In the genomic region with DNA sequence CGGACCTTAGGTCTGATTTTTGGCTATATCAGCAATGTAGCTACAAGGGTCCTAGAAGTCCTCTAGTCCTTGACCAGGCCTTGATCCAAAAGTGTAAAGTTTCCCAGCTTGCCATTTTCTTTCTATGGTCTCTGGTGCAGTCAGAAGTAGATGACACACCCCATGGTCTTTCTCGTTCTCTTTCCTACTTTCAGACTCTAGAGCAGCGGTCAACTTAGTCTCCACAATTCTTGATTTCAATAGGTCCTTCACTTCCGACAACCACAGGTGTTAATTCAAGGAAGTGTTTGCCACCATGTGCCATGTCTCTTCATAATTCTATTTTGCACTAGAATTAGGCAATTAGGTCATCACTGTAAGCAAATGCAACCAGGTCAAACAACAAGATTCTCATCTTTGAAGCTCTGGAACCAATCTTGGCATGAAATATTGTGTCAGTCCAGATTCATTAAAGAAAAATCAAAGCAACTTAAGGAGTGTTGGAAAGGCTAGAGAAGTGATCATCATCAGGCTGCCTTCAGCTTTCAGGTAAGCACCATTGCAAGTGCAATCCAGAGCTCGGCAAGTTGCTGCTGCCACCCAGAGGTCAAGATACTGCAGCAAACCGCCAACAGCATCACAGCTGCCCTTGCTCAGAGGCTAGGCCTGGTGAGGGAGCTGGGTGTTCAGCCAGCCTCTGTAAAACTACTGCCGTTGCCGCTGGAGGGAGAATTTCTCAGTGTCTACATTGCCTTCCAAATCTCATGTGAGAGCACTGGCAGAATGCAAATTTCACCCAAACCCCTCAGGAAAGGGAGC, we compare ENCODE assay signal across 8 cellular contexts. TPM values are rescaled to one million over a fixed set of nuclear protein-coding genes. Genes with fewer than 3 reads are reported as not detected.
DNase-seq lines count a peak whose midpoint lies in the region; ATAC-seq and TF ChIP-seq lines count a peak whose summit lies in the region.

No MANE protein-coding gene starts in this region.

- H3K27ac ChIP-seq in A673 (ENCODE audit: low read depth, low read length, poor library complexity, severe bottlenecking): no peak overlapping the region
- H3K27ac ChIP-seq in CD4-positive, alpha-beta T cell (ENCODE audit: low read depth, low read length): no peak overlapping the region

- BruUV-seq in A673 (replicated peaks; lab: Mats Ljungman, UMichigan): no TSS peak

- no peak overlapping the region for H3K4me3 ChIP-seq in A673 (ENCODE audit: low read depth, low read length, poor library complexity, severe bottlenecking)

- no peaks in the 10 kb centered on the region for H3K4me1 ChIP-seq in A673 (ENCODE audit: insufficient read depth, low read length, poor library complexity, severe bottlenecking)

- intact Hi-C loops in A673 (cut with micrococcal nuclease; ENCODE audit: unreplicated experiment): loop anchor here (1.0 kb wide), 1 partner anchor 90 kb away; no protein-coding TSS in a partner anchor
- intact Hi-C loops in Right ventricle myocardium inferior (cut with DNase I): loop anchor here (1.0 to 10.0 kb wide), 2 partner anchors 90 to 158 kb away; no protein-coding TSS in a partner anchor
- intact Hi-C loops in CD4-positive, alpha-beta T cell (cut with DNase I, micrococcal nuclease): no loop called here

- H3K4me3 Mint-ChIP-seq in CD4-positive, alpha-beta T cell: no peak overlapping the region

- peak; percentile 74 for ATAC-seq in Right ventricle myocardium inferior
- no peak for ATAC-seq in CD4-positive, alpha-beta T cell (ENCODE audit: poor library complexity)

- no peak overlapping the region for H3K27ac Mint-ChIP-seq in CD4-positive, alpha-beta T cell

- POLR2A ChIA-PET in A673 (lab: Charles Lee; ENCODE audit: low non-redundant PET) (no interaction called here), GM10248 (lab: Yijun Ruan, JAX) (no interaction called here)
- POLR2A ChIA-PET in CD4-positive, alpha-beta T cell (lab: Charles Lee): no interaction called here

- H3K9me3 Mint-ChIP-seq in CD4-positive, alpha-beta T cell: no peaks in the 10 kb centered on the region

- H3K36me3 ChIP-seq in A673 (ENCODE audit: insufficient read depth, low read length, poor library complexity, severe bottlenecking): no peaks in the 10 kb centered on the region

- CTCF ChIA-PET in A673 (lab: Charles Lee) (interaction anchor here (0.6 to 2.0 kb wide), 3 partner anchors 91 to 304 kb away, joined by 4 to 10 read pairs (median 8); no protein-coding TSS in a partner anchor), GM10248 (lab: Yijun Ruan, JAX) (interaction anchor here (1.0 to 1.5 kb wide), 6 partner anchors 9 to 91 kb away, joined by 3 to 6 read pairs (median 3); no protein-coding TSS in a partner anchor)
- CTCF ChIA-PET in CD4-positive, alpha-beta T cell (lab: Charles Lee): interaction anchor here (1.1 kb wide), 1 partner anchor 10 kb away, joined by 3 read pairs; no protein-coding TSS in a partner anchor

- no peaks in the 10 kb centered on the region for H3K9me3 ChIP-seq in A673 (ENCODE audit: low read depth, low read length, poor library complexity, severe bottlenecking)
- no peaks in the 10 kb centered on the region for H3K9me3 ChIP-seq in CD4-positive, alpha-beta T cell (ENCODE audit: control insufficient read depth, low read length)

- H3K27me3 ChIP-seq in A673 (replicated peaks; ENCODE audit: insufficient read depth, low read depth, low read length, poor library complexity): peaks cover 10% of the 10 kb centered on the region
- peaks cover 14% of the 10 kb centered on the region for H3K27me3 ChIP-seq in CD4-positive, alpha-beta T cell (ENCODE audit: control insufficient read depth, insufficient read depth, low read length)

- peaks cover 44% of the 10 kb centered on the region for H3K27me3 Mint-ChIP-seq in CD4-positive, alpha-beta T cell

- TF ChIP-seq CTCF in A673 (conservative IDR thresholded peaks at IDR 0.05; ENCODE audit: low read depth, low read length): peak; percentile 70
- TF ChIP-seq CTCF in GM10248 (IDR thresholded peaks at IDR 0.05; ENCODE audit: control extremely low read depth, extremely low read depth, low read depth, missing control alignments): peak; percentile 58
- no peak for TF ChIP-seq CTCF in CD4-positive, alpha-beta T cell (IDR thresholded peaks at IDR 0.05)

- H3K36me3 Mint-ChIP-seq in CD4-positive, alpha-beta T cell (ENCODE audit: low read depth): no peaks in the 10 kb centered on the region

- H3K4me1 Mint-ChIP-seq in CD4-positive, alpha-beta T cell (ENCODE audit: low read depth): peaks cover 4% of the 10 kb centered on the region

- peak; percentile 66 for DNase-seq in A673 (ENCODE audit: low spot score)
- DNase-seq in GM10248 (ENCODE audit: extremely low spot score): peak; percentile 25
- DNase-seq in HCEC 1CT: peak; percentile 11
- DNase-seq in NCI-H1105 (lab: John Stamatoyannopoulos, UW): peak; percentile 40
- peak; percentile 34 for DNase-seq in activated CD8-positive, alpha-beta memory T cell treated with anti-CD3 and anti-CD28 coated beads, Interleukin-2, amount 50 U/mL, for 4 hours
- DNase-seq in Right ventricle myocardium inferior (ENCODE audit: missing footprints): peak; percentile 82
- peak; percentile 64 for DNase-seq in renal cortical epithelial cell (ENCODE audit: low read depth)
- DNase-seq in CD4-positive, alpha-beta T cell: no peak

RNA-seq across cellular contexts. Expression of gene SYNE1, which starts 5.6 kb away (rescaled TPM):
- total RNA-seq in A673 (2021) (12.1 and 15.5 TPM in 2 replicates), Right ventricle myocardium inferior (84.2 TPM), renal cortical epithelial cell (39.1 and 195 TPM in 2 replicates)
- 100 to 1,000 TPM in 1 of 2 experiments, 10 to 100 TPM in 1; 94.9 to 108 TPM for total RNA-seq in CD4-positive, alpha-beta T cell

RNA-seq across cellular contexts. Expression of gene MYCT1, which starts 54.9 kb away (rescaled TPM):
- total RNA-seq in A673 (2021): not detected in 2 replicates
- total RNA-seq in Right ventricle myocardium inferior: 17.6 TPM
- total RNA-seq in renal cortical epithelial cell: 0.15 and 0.52 TPM in 2 replicates
- total RNA-seq in CD4-positive, alpha-beta T cell: not detected

Comparison
In these comparisons a context has a peak if more than half of its experiments do, and no peak if none do; other contexts are left out.
1. DNase-seq: peak in A673 (single experiment), GM10248 (single experiment), HCEC 1CT (single experiment), NCI-H1105 (single experiment), activated CD8-positive, alpha-beta memory T cell treated with anti-CD3 and anti-CD28 coated beads, Interleukin-2, amount 50 U/mL, for 4 hours (single experiment), Right ventricle myocardium inferior (single experiment) and renal cortical epithelial cell (single experiment); none in CD4-positive, alpha-beta T cell (0 of 10).
2. RNA of gene MYCT1, which starts 54.9 kb away (total RNA-seq): 17.6 TPM in Right ventricle myocardium inferior (single experiment); 0.15 to 0.52 TPM in renal cortical epithelial cell, not detected in CD4-positive, alpha-beta T cell and not detected in A673; every median in the first group is over 10 times any median in the second.
3. intact Hi-C loops: an anchor here in A673 (1.0 kb wide) and Right ventricle myocardium inferior (1.0 to 10.0 kb wide); none called in CD4-positive, alpha-beta T cell.